ENCODE assay signal across 8 cellular contexts in the genomic region with DNA sequence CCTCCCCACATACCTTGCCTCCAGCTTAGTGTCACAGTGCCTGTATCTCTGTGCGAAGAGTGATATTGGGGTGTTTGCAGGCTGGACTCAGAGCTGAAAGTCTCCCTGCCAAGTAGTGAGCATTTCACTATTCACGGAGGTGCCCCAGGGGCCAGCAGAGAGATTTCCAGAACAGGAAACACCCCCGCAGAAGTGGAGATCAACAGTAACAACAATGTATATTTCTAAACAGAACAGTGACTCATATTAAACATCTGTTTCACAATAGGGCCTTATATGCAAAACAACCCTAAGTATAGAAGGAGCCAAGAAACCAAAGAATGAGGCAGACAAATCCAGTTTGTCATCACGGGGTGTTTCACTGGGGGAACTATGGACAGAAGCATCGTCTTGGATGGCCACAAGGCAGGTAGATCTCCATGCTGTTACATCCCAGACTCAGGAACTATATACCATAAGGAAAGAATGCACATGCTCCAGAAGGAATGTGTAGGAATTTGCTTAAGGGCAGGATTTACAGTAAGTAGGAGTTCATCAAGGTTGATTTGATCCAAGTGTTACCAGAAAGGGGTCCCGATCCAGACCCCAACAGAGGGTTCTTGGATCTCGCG.
DNase-seq lines count a peak whose midpoint lies in the region; ATAC-seq lines count a peak whose summit lies in the region.

No MANE protein-coding gene starts in this region.

- peak; percentile 64 for DNase-seq in AG08396 (ENCODE audit: low spot score)
- peak; percentile 1 for DNase-seq in T1000 (lab: John Stamatoyannopoulos, UW)
- DNase-seq in foreskin melanocyte = peak; percentile 88
- DNase-seq in stimulated activated CD4-positive, alpha-beta T cell treated with anti-CD3 and anti-CD28 coated beads, Interleukin-2, amount 100 ng/mL, for 24 hours = peak; percentile 32 to 55
- no peak for DNase-seq in NCI-H2029 treated with DMSO at 0.1 percent for 48 hours (lab: John Stamatoyannopoulos, UW)
- DNase-seq in NCI-H524 treated with DMSO at 0.1 percent for 48 hours (lab: John Stamatoyannopoulos, UW) = no peak

- peak; percentile 89 for ATAC-seq in GM19023 (IDR thresholded peaks at IDR 0.05; ENCODE audit: unreplicated experiment)
- peak; percentile 87 for ATAC-seq in HG03175 (IDR thresholded peaks at IDR 0.05; ENCODE audit: unreplicated experiment)

Comparison
In these comparisons a context has a peak if more than half of its experiments do, and no peak if none do; other contexts are left out.
1. DNase-seq: peak in AG08396 (single experiment), T1000 (single experiment), foreskin melanocyte (single experiment) and stimulated activated CD4-positive, alpha-beta T cell treated with anti-CD3 and anti-CD28 coated beads, Interleukin-2, amount 100 ng/mL, for 24 hours (2 of 2); none in NCI-H2029 treated with DMSO at 0.1 percent for 48 hours (single experiment) and NCI-H524 treated with DMSO at 0.1 percent for 48 hours (single experiment).